In genomic region chr10:86413046-86413728, GRCh38 we compare ENCODE assay signal across 1 cellular context.
TF ChIP-seq lines count a peak whose summit lies in the region.

No MANE protein-coding gene starts in this region.

TF ChIP-seq in GM12878, 131 proteins besides CTCF, POLR2A, EP300 and RAD21 (continued from another document and continues in another):
- TF ChIP-seq EZH2 (IDR thresholded peaks at IDR 0.05; ENCODE audit: borderline replicate concordance, control insufficient read depth, low read depth, low read length) (no peak), MXI1 (IDR thresholded peaks at IDR 0.05; ENCODE audit: low read depth, low read length) (no peak), CBFB (IDR thresholded peaks at IDR 0.05; ENCODE audit: low read depth) (peak; percentile 87), BCL11A (IDR thresholded peaks at IDR 0.05; ENCODE audit: low read depth, low read length) (peak; percentile 77; the same call in 1 of the 2 replicates), HSF1 (IDR thresholded peaks at IDR 0.05; ENCODE audit: low read depth, low read length) (no peak), SIX5 (IDR thresholded peaks at IDR 0.05; ENCODE audit: low read depth, low read length, severe bottlenecking) (no peak), SIN3A (IDR thresholded peaks at IDR 0.05; ENCODE audit: low read depth, low read length) (no peak), MEF2A (IDR thresholded peaks at IDR 0.05; ENCODE audit: insufficient read depth, low read depth, low read length) (peak; percentile 98), SMAD5 (IDR thresholded peaks at IDR 0.05; ENCODE audit: low read depth) (no peak), PBX3 (IDR thresholded peaks at IDR 0.05; ENCODE audit: insufficient replicate concordance, low read depth, low read length) (peak; percentile 84), SMAD1 (IDR thresholded peaks at IDR 0.05; ENCODE audit: low read depth, partially characterized antibody) (no peak), HDGF (IDR thresholded peaks at IDR 0.05) (no peak), MLLT1 (IDR thresholded peaks at IDR 0.05) (peak; percentile 75; the same call in 1 of the 2 replicates), IRF4 (IDR thresholded peaks at IDR 0.05; ENCODE audit: low read depth, low read length) (no peak), ZBTB4 (CRISPR knock-in tag; IDR thresholded peaks at IDR 0.05) (no peak), JUND (IDR thresholded peaks at IDR 0.05; ENCODE audit: low read depth, low read length) (no peak), IKZF1 (conservative IDR thresholded peaks at IDR 0.05) (peak; percentile 60), YY1 (IDR thresholded peaks at IDR 0.05; ENCODE audit: low read depth, low read length) (peak; percentile 83), CREM (IDR thresholded peaks at IDR 0.05; ENCODE audit: low read depth) (peak; percentile 67), ZNF622 (IDR thresholded peaks at IDR 0.05) (no peak), REST (IDR thresholded peaks at IDR 0.05; ENCODE audit: low read depth, low read length) (no peak), CEBPB (IDR thresholded peaks at IDR 0.05; ENCODE audit: borderline replicate concordance in 1 of 2, low read depth in 2 of 2, low read length in 2 of 2) (peak in 1 of 2 experiments; percentile 95; a peak in 2 of 4 replicates), ASH2L (IDR thresholded peaks at IDR 0.05; ENCODE audit: borderline replicate concordance, low read depth) (peak; percentile 93; the same call in 1 of the 2 replicates), NFIC (IDR thresholded peaks at IDR 0.05; ENCODE audit: low read depth, low read length) (peak; percentile 93), SKIL (IDR thresholded peaks at IDR 0.05; ENCODE audit: low read depth, poor library complexity, severe bottlenecking) (peak; percentile 85), PAX5 (IDR thresholded peaks at IDR 0.05; ENCODE audit: borderline replicate concordance, low read depth, low read length) (peak; percentile 56), WRNIP1 (IDR thresholded peaks at IDR 0.05; ENCODE audit: borderline replicate concordance, low read depth, low read length) (no peak), HDAC6 (IDR thresholded peaks at IDR 0.05; ENCODE audit: unreplicated experiment) (no peak), RBBP5 (conservative IDR thresholded peaks at IDR 0.05) (no peak), ZZZ3 (IDR thresholded peaks at IDR 0.05; ENCODE audit: control insufficient read depth, insufficient read length, low read depth) (no peak), BMI1 (IDR thresholded peaks at IDR 0.05; ENCODE audit: borderline replicate concordance) (no peak), USF1 (IDR thresholded peaks at IDR 0.05; ENCODE audit: borderline replicate concordance, extremely low read length, insufficient read depth, low read depth, low read length) (no peak), PRDM15 (CRISPR knock-in tag; IDR thresholded peaks at IDR 0.05) (no peak), ZNF384 (IDR thresholded peaks at IDR 0.05; ENCODE audit: borderline replicate concordance, low read depth, low read length) (peak; percentile 75; the same call in 1 of the 2 replicates), PAX8 (IDR thresholded peaks at IDR 0.05) (no peak), CEBPZ (IDR thresholded peaks at IDR 0.05; ENCODE audit: low read depth, low read length) (no peak), MTA3 (IDR thresholded peaks at IDR 0.05; ENCODE audit: borderline replicate concordance, low read length) (peak; percentile 83; the same call in 1 of the 2 replicates), ZNF207 (IDR thresholded peaks at IDR 0.05; ENCODE audit: borderline replicate concordance) (no peak), TBL1XR1 (IDR thresholded peaks at IDR 0.05; ENCODE audit: low read depth, low read length) (peak; percentile 87)
